In genomic region chr18:75350440-75350839, GRCh38 we compare ENCODE assay signal across 14 cellular contexts.
DNase-seq lines count a peak whose midpoint lies in the region; ATAC-seq and TF ChIP-seq lines count a peak whose summit lies in the region.
"Had no signal": no experiment of that assay in that cellular context is flagged by ENCODE, and none has a peak within 500 bp of the region (broad histone marks: within the 10 kb centered on the region; RNA-seq: fewer than 3 reads in every experiment).

No MANE protein-coding gene starts in this region.

- H3K4me1 ChIP-seq in H9 (ENCODE audit: insufficient read depth, low read length) = peaks cover 4% of the 10 kb centered on the region; the same call in 1 of the 2 replicates
- H3K4me1 ChIP-seq in osteoblast (ENCODE audit: insufficient read depth, low read length) = no peaks in the 10 kb centered on the region
- H3K4me1 ChIP-seq in ovary (ENCODE audit: insufficient read depth) = no peaks in the 10 kb centered on the region

- H2BK120ac ChIP-seq in H9 (ENCODE audit: low read depth, low read length, poor library complexity, severe bottlenecking) = no peak overlapping the region

- no peak overlapping the region for H3K4ac ChIP-seq in H9 (ENCODE audit: low read depth, low read length)

- peaks cover 25% of the 10 kb centered on the region for H3K27me3 Mint-ChIP-seq in H9 (ENCODE audit: low read depth)

- no peak overlapping the region for H4K91ac ChIP-seq in H9 (ENCODE audit: insufficient read length, low read depth, low read length)

- TF ChIP-seq CTCF in H9 (conservative IDR thresholded peaks at IDR 0.05) (no peak), fibroblast of villous mesenchyme (IDR thresholded peaks at IDR 0.05; ENCODE audit: insufficient read depth, low read depth, low read length) (no peak), osteoblast (IDR thresholded peaks at IDR 0.05; ENCODE audit: extremely low read depth, low read depth, low read length) (no peak), ovary (IDR thresholded peaks at IDR 0.05) (no peak)

- H2BK12ac ChIP-seq in H9 (ENCODE audit: insufficient read length, low read depth, low read length) = no peak overlapping the region

- no peak overlapping the region for H2AK5ac ChIP-seq in H9 (ENCODE audit: insufficient read length, low read length)

- no peak overlapping the region for H3K14ac ChIP-seq in H9 (ENCODE audit: insufficient read depth, low read length)

- WGBS in H9 (ENCODE audit: extremely low coverage, insufficient read length, low lambda C conversion rate) = no CpG with 5 or more reads among the region's 3 CpGs
- WGBS in ovary, 3 donors = 69 to 84% (median 82%) methylated on average over 3 of the region's 3 CpGs

- no peak for TF ChIP-seq EP300 in ovary (IDR thresholded peaks at IDR 0.05)

- H3T11ph ChIP-seq in H9 (ENCODE audit: low read length) = no peak overlapping the region

- no peak overlapping the region for H3K56ac ChIP-seq in H9 (ENCODE audit: insufficient read length, low read depth, low read length)

- DNase-seq in H9 (no peak), NCI-H69 (lab: John Stamatoyannopoulos, UW) (peak; percentile 99), fibroblast of villous mesenchyme (ENCODE audit: low read depth) (peak; percentile 10), osteoblast (ENCODE audit: insufficient read length, low spot score, missing footprints) (peak; percentile 75), activated gamma-delta T cell (lab: John Stamatoyannopoulos, UW) (no peak), globus pallidus (ENCODE audit: low spot score) (no peak), ovary (no peak)
- no peak for DNase-seq in activated naive CD4-positive, alpha-beta T cell treated with anti-CD3 and anti-CD28 coated beads, Interleukin-2, amount 50 U/mL, for 72 hours (ENCODE audit: low spot score in 2 of 2)
- DNase-seq: dorsolateral prefrontal cortex; glutamatergic neuron; HCEC 1CT; SIG-M5; stimulated activated CD4-positive, alpha-beta T cell treated with anti-CD3 and anti-CD28 coated beads, Interleukin-4, amount 100 ng/mL, for 1 hour had no signal

- no peaks in the 10 kb centered on the region for H3K23me2 ChIP-seq in H9 (ENCODE audit: insufficient read length, low read depth, low read length, poor library complexity, severe bottlenecking)

- H3K27ac ChIP-seq in H9 (ENCODE audit: insufficient read length, low read depth, low read length) = no peak overlapping the region
- no peak overlapping the region for H3K27ac ChIP-seq in osteoblast (ENCODE audit: low read depth, low read length)
- H3K27ac ChIP-seq in ovary = no peak overlapping the region
- H3K27ac ChIP-seq: dorsolateral prefrontal cortex had no signal

- no peak overlapping the region for H2BK20ac ChIP-seq in H9 (ENCODE audit: low read depth, low read length, poor library complexity, severe bottlenecking)

- intact Hi-C loops in ovary (cut with DNase I) = no loop called here

- TF ChIP-seq POLR2A in ovary (IDR thresholded peaks at IDR 0.05) = no peak

- H4K8ac ChIP-seq in H9 (replicated peaks; ENCODE audit: insufficient read length, low read depth, low read length) = no peak overlapping the region

- H3K79me2 ChIP-seq in H9 (ENCODE audit: insufficient read depth, low read length) (no peaks in the 10 kb centered on the region), osteoblast (ENCODE audit: insufficient read depth, low read length) (no peaks in the 10 kb centered on the region)

- H3K9ac ChIP-seq in H9 (ENCODE audit: extremely low read depth, insufficient read length, low read length) = no peak overlapping the region

- H3K4me3 ChIP-seq in fibroblast of villous mesenchyme (ENCODE audit: low read depth, low read length) (no peak overlapping the region), osteoblast (ENCODE audit: insufficient read depth, low read length) (no peak overlapping the region), ovary (no peak overlapping the region)
- H3K4me3 ChIP-seq: dorsolateral prefrontal cortex had no signal

- H2BK15ac ChIP-seq in H9 (ENCODE audit: low read depth, low read length) = no peak overlapping the region

- H3K4me1 Mint-ChIP-seq in H9 = peaks cover 20% of the 10 kb centered on the region in 2 experiments

- no peak overlapping the region for H2BK5ac ChIP-seq in H9 (ENCODE audit: insufficient read length, low read length)

- H3K36me3 Mint-ChIP-seq in H9 (ENCODE audit: insufficient read depth in 1 of 3, low read depth in 3 of 3) = peaks cover 27 to 46% (median 40%) of the 10 kb centered on the region in 3 experiments
- H3K36me3 Mint-ChIP-seq in activated naive CD4-positive, alpha-beta T cell treated with anti-CD3 and anti-CD28 coated beads, Interleukin-2, amount 50 U/mL, for 72 hours = peaks cover 25 to 31% of the 10 kb centered on the region in 2 donors

- H3K36me3 ChIP-seq in osteoblast (ENCODE audit: insufficient read depth, low read length) (no peaks in the 10 kb centered on the region), ovary (no peaks in the 10 kb centered on the region)

- H3K27me3 ChIP-seq in H9 (ENCODE audit: insufficient read depth, low read length) (no peaks in the 10 kb centered on the region; the same call in 1 of the 2 replicates), osteoblast (ENCODE audit: insufficient read depth, low read length) (no peaks in the 10 kb centered on the region), ovary (no peaks in the 10 kb centered on the region)

- H4K20me1 ChIP-seq in H9 (ENCODE audit: control insufficient read depth, insufficient read depth, insufficient read length) (no peaks in the 10 kb centered on the region), osteoblast (ENCODE audit: insufficient read depth, low read length) (no peaks in the 10 kb centered on the region)

- peaks cover 45 to 46% of the 10 kb centered on the region in 2 experiments for H3K9me3 Mint-ChIP-seq in H9
- H3K9me3 Mint-ChIP-seq in activated naive CD4-positive, alpha-beta T cell treated with anti-CD3 and anti-CD28 coated beads, Interleukin-2, amount 50 U/mL, for 72 hours = peaks cover 14 to 18% of the 10 kb centered on the region in 2 donors

- H4K5ac ChIP-seq in H9 (ENCODE audit: insufficient read length, low read depth, low read length) = no peak overlapping the region

- H3K79me1 ChIP-seq in H9 (ENCODE audit: insufficient read depth, low read depth, low read length, poor library complexity, severe bottlenecking) = no peaks in the 10 kb centered on the region

- peak overlapping the region; percentile 12 for H3K4me2 ChIP-seq in H9 (ENCODE audit: insufficient read depth, insufficient read length, low read length)
- no peak overlapping the region for H3K4me2 ChIP-seq in osteoblast (ENCODE audit: insufficient read depth, low read length)

- H2AFZ ChIP-seq in H9 (ENCODE audit: low read length) = no peak overlapping the region
- H2AFZ ChIP-seq in osteoblast (ENCODE audit: low read length) = no peak overlapping the region

- H3K18ac ChIP-seq in H9 (ENCODE audit: insufficient read length, low read depth, low read length) = no peak overlapping the region

- no peak for ATAC-seq in activated naive CD4-positive, alpha-beta T cell treated with anti-CD3 and anti-CD28 coated beads, Interleukin-2, amount 50 U/mL, for 72 hours
- ATAC-seq: esophagus mucosa had no signal

- peak overlapping the region in 1 of 3 experiments; percentile 41; a peak in 1 of 7 replicates for H3K27ac Mint-ChIP-seq in H9
- H3K27ac Mint-ChIP-seq in activated naive CD4-positive, alpha-beta T cell treated with anti-CD3 and anti-CD28 coated beads, Interleukin-2, amount 50 U/mL, for 72 hours = no peak overlapping the region

- peak overlapping the region in 1 of 2 experiments; percentile 14; a peak in 2 of 5 replicates for H3K4me3 Mint-ChIP-seq in H9

- H3K23ac ChIP-seq in H9 (ENCODE audit: insufficient read length, low read depth, low read length) = no peak overlapping the region

- peaks cover 20% of the 10 kb centered on the region for H3K9me3 ChIP-seq in H9 (ENCODE audit: control insufficient read depth, low read depth, low read length)
- H3K9me3 ChIP-seq in osteoblast (ENCODE audit: low read depth, low read length) = no peaks in the 10 kb centered on the region
- H3K9me3 ChIP-seq in ovary = peaks cover 0 to 3% of the 10 kb centered on the region in 2 donors

Comparison
In these comparisons a context has a peak if more than half of its experiments do, and no peak if none do; other contexts are left out.
1. DNase-seq: peak in NCI-H69 (single experiment), fibroblast of villous mesenchyme (single experiment) and osteoblast (single experiment); none in H9 (single experiment), activated gamma-delta T cell (single experiment), globus pallidus (single experiment), ovary (0 of 5) and activated naive CD4-positive, alpha-beta T cell treated with anti-CD3 and anti-CD28 coated beads, Interleukin-2, amount 50 U/mL, for 72 hours (0 of 2).